Comparison of ENCODE assay signal across 1 cellular context in genomic region chr1:235009561-235010306, GRCh38.
TF ChIP-seq lines count a peak whose summit lies in the region.

No MANE protein-coding gene starts in this region.

TF ChIP-seq in H1, 55 proteins besides CTCF, POLR2A, EP300 and RAD21:
- TF ChIP-seq SAP30 (IDR thresholded peaks at IDR 0.05; ENCODE audit: insufficient read depth, insufficient replicate concordance, low read length) (no peak), E2F6 (IDR thresholded peaks at IDR 0.05) (no peak), GABPA (IDR thresholded peaks at IDR 0.05; ENCODE audit: borderline replicate concordance, insufficient read depth, low read length) (no peak), TAF1 (IDR thresholded peaks at IDR 0.05; ENCODE audit: low read depth, low read length) (no peak), SP4 (IDR thresholded peaks at IDR 0.05; ENCODE audit: low read length) (no peak), SIRT6 (IDR thresholded peaks at IDR 0.05; ENCODE audit: low read length) (no peak), TEAD4 (IDR thresholded peaks at IDR 0.05; ENCODE audit: low read depth, low read length) (no peak), BCL11A (IDR thresholded peaks at IDR 0.05; ENCODE audit: low read depth in 2 of 2, low read length in 2 of 2) (no peak), NANOG (IDR thresholded peaks at IDR 0.05; ENCODE audit: insufficient read depth, low read depth, low read length, poor library complexity, severe bottlenecking) (no peak), TBP (IDR thresholded peaks at IDR 0.05; ENCODE audit: low read depth, low read length) (no peak), KDM5A (IDR thresholded peaks at IDR 0.05; ENCODE audit: low read length) (no peak)
